8 cellular contexts compared by ENCODE assay signal in the genomic region with DNA sequence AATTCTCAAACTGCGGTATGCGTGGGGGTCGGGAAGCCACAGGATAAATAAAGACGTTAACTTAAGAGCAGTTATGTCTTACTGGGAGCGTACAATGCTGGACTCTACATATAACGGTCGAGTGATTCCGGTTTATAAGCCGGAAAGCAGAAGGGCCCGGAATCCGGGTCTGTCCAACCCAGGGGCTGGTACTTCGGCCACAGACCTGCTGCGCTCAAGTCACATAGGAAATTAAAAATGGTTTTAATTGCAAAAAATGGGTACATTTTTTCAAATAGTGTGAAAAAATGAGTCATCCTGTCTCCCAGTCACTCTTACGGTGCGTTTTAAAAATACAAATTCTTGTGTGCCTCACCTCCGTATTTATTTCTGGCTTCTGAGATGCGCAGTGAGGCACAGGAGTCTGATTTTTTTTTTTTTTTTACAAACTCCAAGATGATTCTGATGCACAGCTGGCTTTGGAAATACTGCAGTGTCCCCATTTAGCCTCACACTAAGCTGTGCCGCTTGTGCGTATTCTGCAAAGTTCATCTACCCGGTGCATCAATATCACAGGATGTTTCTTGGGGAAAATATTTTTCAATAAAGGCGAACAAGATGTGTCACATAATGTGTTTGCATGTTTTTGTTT. TPM values are rescaled to one million over a fixed set of nuclear protein-coding genes. Genes with fewer than 3 reads are reported as not detected.
A peak's percentile ranks its signal among the peaks of the same experiment; 100 is the strongest.
DNase-seq lines count a peak whose midpoint lies in the region; ATAC-seq and TF ChIP-seq lines count a peak whose summit lies in the region.

No MANE protein-coding gene starts in this region.

- H3K36me3 ChIP-seq in iPS-15b (ENCODE audit: control insufficient read depth, insufficient read depth, low read length) (peaks cover 10% of the 10 kb centered on the region), smooth muscle cell (ENCODE audit: low read depth) (peaks cover 2% of the 10 kb centered on the region)

- peak overlapping the region; percentile 91 for H3K27ac Mint-ChIP-seq in activated naive CD8-positive, alpha-beta T cell treated with anti-CD3 and anti-CD28 coated beads for 36 hours

- H3K9me3 Mint-ChIP-seq in activated naive CD8-positive, alpha-beta T cell treated with anti-CD3 and anti-CD28 coated beads for 36 hours = no peaks in the 10 kb centered on the region

- peaks cover 49% of the 10 kb centered on the region for H4K20me1 ChIP-seq in smooth muscle cell (ENCODE audit: low read depth)

- peaks cover 35% of the 10 kb centered on the region for H3K79me2 ChIP-seq in smooth muscle cell (ENCODE audit: low read depth)

- peaks cover 15% of the 10 kb centered on the region for H3K36me3 Mint-ChIP-seq in activated naive CD8-positive, alpha-beta T cell treated with anti-CD3 and anti-CD28 coated beads for 36 hours

- H3F3A ChIP-seq in smooth muscle cell (ENCODE audit: low read depth) = peaks cover under 1% of the 10 kb centered on the region

- H3K9ac ChIP-seq in iPS-15b (ENCODE audit: low read depth, low read length) = no peak overlapping the region
- peak overlapping the region; percentile 92 for H3K9ac ChIP-seq in smooth muscle cell (ENCODE audit: low read depth)

- H3K4me1 Mint-ChIP-seq in activated naive CD8-positive, alpha-beta T cell treated with anti-CD3 and anti-CD28 coated beads for 36 hours = peaks cover 23% of the 10 kb centered on the region

- no peaks in the 10 kb centered on the region for H3K9me3 ChIP-seq in iPS-15b (ENCODE audit: control insufficient read depth, insufficient read depth, low read length)
- no peaks in the 10 kb centered on the region for H3K9me3 ChIP-seq in smooth muscle cell (replicated peaks; ENCODE audit: low read depth)

- no peak overlapping the region for H2AFZ ChIP-seq in smooth muscle cell (ENCODE audit: low read depth)

- WGBS in smooth muscle cell (ENCODE audit: low lambda C conversion rate) = 15% methylated on average over 21 of the region's 21 CpGs

- H3K27ac ChIP-seq in smooth muscle cell (ENCODE audit: low read depth) = peak overlapping the region; percentile 96

- H3K4me3 Mint-ChIP-seq in activated naive CD8-positive, alpha-beta T cell treated with anti-CD3 and anti-CD28 coated beads for 36 hours = peak overlapping the region; percentile 89

- peak overlapping the region; percentile 89 for H3K4me2 ChIP-seq in smooth muscle cell

- no peak for TF ChIP-seq CTCF in smooth muscle cell (IDR thresholded peaks at IDR 0.05; ENCODE audit: borderline replicate concordance, insufficient read depth, poor library complexity, severe bottlenecking)

- peak overlapping the region; percentile 72 for H3K4me3 ChIP-seq in iPS-15b (ENCODE audit: low read depth, low read length)
- H3K4me3 ChIP-seq in smooth muscle cell = peak overlapping the region; percentile 94

- H3K4me1 ChIP-seq in iPS-15b (ENCODE audit: control insufficient read depth, insufficient read depth, low read length) (peaks cover 14% of the 10 kb centered on the region), smooth muscle cell (ENCODE audit: low read depth) (peaks cover 10% of the 10 kb centered on the region)

- ATAC-seq in GM18861 (IDR thresholded peaks at IDR 0.05; ENCODE audit: unreplicated experiment) (peak; percentile 11), HG03066 (IDR thresholded peaks at IDR 0.05; ENCODE audit: low read depth, unreplicated experiment) (peak; percentile 7), HG03442 (IDR thresholded peaks at IDR 0.05; ENCODE audit: unreplicated experiment) (no peak)

- H3K27me3 ChIP-seq in iPS-15b (ENCODE audit: control insufficient read depth, insufficient read depth, low read length) (no peaks in the 10 kb centered on the region), smooth muscle cell (ENCODE audit: low read depth) (no peaks in the 10 kb centered on the region)

- H3K27me3 Mint-ChIP-seq in activated naive CD8-positive, alpha-beta T cell treated with anti-CD3 and anti-CD28 coated beads for 36 hours = no peaks in the 10 kb centered on the region

- DNase-seq in activated naive CD8-positive, alpha-beta T cell treated with anti-CD3 and anti-CD28 coated beads for 36 hours = no peak
- no peak for DNase-seq in smooth muscle cell (lab: John Stamatoyannopoulos, UW; ENCODE audit: unreplicated experiment)
- no peak for DNase-seq in HUDEP-2 (lab: John Stamatoyannopoulos, UW; ENCODE audit: unreplicated experiment in 76 of 76)
- DNase-seq in NOMO-1 treated with dmso at 0.1 percent for 144 hours (lab: John Stamatoyannopoulos, UW; ENCODE audit: unreplicated experiment) = no peak

RNA-seq across cellular contexts. Expression of gene PCIF1, which starts 1.0 kb away (rescaled TPM):
- 10 to 100 TPM; 28.4 to 30.2 TPM for total RNA-seq in activated naive CD8-positive, alpha-beta T cell treated with anti-CD3 and anti-CD28 coated beads for 36 hours
- 13.5 and 15.4 TPM in 2 replicates for total RNA-seq in smooth muscle cell
- polyA plus RNA-seq in smooth muscle cell = 37.2 and 38.9 TPM in 2 replicates

RNA-seq across cellular contexts. Expression of gene PLTP, which starts 23.6 kb away (rescaled TPM):
- total RNA-seq in activated naive CD8-positive, alpha-beta T cell treated with anti-CD3 and anti-CD28 coated beads for 36 hours = 1 to 10 TPM; 5.9 to 6.2 TPM
- 81.0 and 93.3 TPM in 2 replicates for total RNA-seq in smooth muscle cell
- 197 and 262 TPM in 2 replicates for polyA plus RNA-seq in smooth muscle cell

RNA-seq across cellular contexts. Expression of gene ZNF335, which starts 36.5 kb away (rescaled TPM):
- total RNA-seq in activated naive CD8-positive, alpha-beta T cell treated with anti-CD3 and anti-CD28 coated beads for 36 hours = 10 to 100 TPM; 28.0 to 29.0 TPM
- total RNA-seq in smooth muscle cell = 11.2 and 11.6 TPM in 2 replicates
- polyA plus RNA-seq in smooth muscle cell = 14.2 and 20.7 TPM in 2 replicates

RNA-seq across cellular contexts. Expression of gene CTSA, which starts 44.4 kb away (rescaled TPM):
- total RNA-seq in activated naive CD8-positive, alpha-beta T cell treated with anti-CD3 and anti-CD28 coated beads for 36 hours = 10 to 100 TPM; 45.2 to 45.7 TPM
- total RNA-seq in smooth muscle cell = 74.8 and 79.7 TPM in 2 replicates
- 132 and 138 TPM in 2 replicates for polyA plus RNA-seq in smooth muscle cell

RNA-seq across cellular contexts. Expression of gene NEURL2, which starts 44.5 kb away (rescaled TPM):
- total RNA-seq in activated naive CD8-positive, alpha-beta T cell treated with anti-CD3 and anti-CD28 coated beads for 36 hours = 1 to 10 TPM; 2.5 to 3.1 TPM
- total RNA-seq in smooth muscle cell = 0.31 and 3.3 TPM in 2 replicates
- 3.7 and 4.7 TPM in 2 replicates for polyA plus RNA-seq in smooth muscle cell

Comparison
In these comparisons a context has a peak if more than half of its experiments do, and no peak if none do; other contexts are left out.
1. RNA of gene PLTP, which starts 23.6 kb away (total RNA-seq): 81.0 to 93.3 TPM in smooth muscle cell; 5.9 to 6.2 TPM in activated naive CD8-positive, alpha-beta T cell treated with anti-CD3 and anti-CD28 coated beads for 36 hours; every median in the first group is over 10 times any median in the second.